25 cellular contexts compared by ENCODE assay signal in genomic region chr4:60315586-60315985, GRCh38.
DNase-seq lines count a peak whose midpoint lies in the region; ATAC-seq and TF ChIP-seq lines count a peak whose summit lies in the region.
"Had no signal": no experiment of that assay in that cellular context is flagged by ENCODE, and none has a peak within 500 bp of the region (broad histone marks: within the 10 kb centered on the region; RNA-seq: fewer than 3 reads in every experiment).

No MANE protein-coding gene starts in this region.

- H2BK12ac ChIP-seq in neuronal stem cell (ENCODE audit: low read length) = no peak overlapping the region

- no peak overlapping the region for H3K18ac ChIP-seq in neuronal stem cell (ENCODE audit: low read length)

- H2AK5ac ChIP-seq in neuronal stem cell (ENCODE audit: low read depth, low read length) = no peak overlapping the region

- no peak for ATAC-seq in GM21528 (IDR thresholded peaks at IDR 0.05; ENCODE audit: low FRiP score, unreplicated experiment)

- H4K8ac ChIP-seq in neuronal stem cell (ENCODE audit: low read depth, low read length) = no peak overlapping the region

- no peak overlapping the region for H3K4ac ChIP-seq in neuronal stem cell (ENCODE audit: low read length)

- peak; percentile 69 for DNase-seq in MM.1S
- no peak for DNase-seq in neuronal stem cell (ENCODE audit: low spot score)
- no peak for DNase-seq in activated CD4-positive, alpha-beta T cell treated with anti-CD3 and anti-CD28 coated beads for 48 hours
- no peak for DNase-seq in NCI-H226
- DNase-seq in activated naive CD8-positive, alpha-beta T cell treated with anti-CD3 and anti-CD28 coated beads for 36 hours = no peak
- DNase-seq: 8988T; ACHN; BE2C; C1 segment of cervical spinal cord; CD4-positive, alpha-beta memory T cell; CD4-positive, CD25-positive, alpha-beta regulatory T cell; CD8-positive, alpha-beta memory T cell; COR-L47; DMS 273 treated with DMSO at 0.1 percent for 48 hours; DMS153; DMS53; DMS79; DND-41; EL; GDM1 had no signal

- peak overlapping the region; percentile 5; the same call in 1 of the 2 replicates for H3K4me2 ChIP-seq in MM.1S (ENCODE audit: low read depth, low read length)
- no peak overlapping the region for H3K4me2 ChIP-seq in OCI-LY3 (ENCODE audit: low read length)
- no peak overlapping the region for H3K4me2 ChIP-seq in SU-DHL-6 (ENCODE audit: low read depth, low read length, poor library complexity, severe bottlenecking)
- H3K4me2 ChIP-seq in neuronal stem cell (ENCODE audit: insufficient read depth, low read length, poor library complexity, severe bottlenecking) = no peak overlapping the region
- H3K4me2 ChIP-seq: BLaER1 had no signal

- no peak overlapping the region for H3K23ac ChIP-seq in neuronal stem cell (ENCODE audit: low read depth, low read length, poor library complexity)

- TF ChIP-seq CTCF in MM.1S (IDR thresholded peaks at IDR 0.05; ENCODE audit: low read length) (no peak), OCI-LY3 (IDR thresholded peaks at IDR 0.05; ENCODE audit: low read depth, low read length) (no peak), SU-DHL-6 (IDR thresholded peaks at IDR 0.05; ENCODE audit: insufficient read depth, low read length, poor library complexity, severe bottlenecking) (no peak)

- no peak overlapping the region for H2BK5ac ChIP-seq in neuronal stem cell (ENCODE audit: low read length)

- H3K9me2 ChIP-seq in MM.1S (replicated peaks; ENCODE audit: insufficient read depth, low read length) (no peaks in the 10 kb centered on the region), SU-DHL-6 (replicated peaks; ENCODE audit: insufficient read depth, low read length) (no peaks in the 10 kb centered on the region)

- no peak overlapping the region for H3K4me3 Mint-ChIP-seq in activated naive CD8-positive, alpha-beta T cell treated with anti-CD3 and anti-CD28 coated beads for 36 hours
- H3K4me3 Mint-ChIP-seq: CD14-positive monocyte; CD4-positive, alpha-beta memory T cell; CD4-positive, CD25-positive, alpha-beta regulatory T cell; CD8-positive, alpha-beta memory T cell had no signal

- WGBS in neuronal stem cell (ENCODE audit: extremely low coverage in 2 of 2, insufficient read length in 2 of 2, insufficient replicate concordance in 1 of 2), 2 donors = no CpG with 5 or more reads among the region's 2 CpGs

- H4K91ac ChIP-seq in neuronal stem cell (ENCODE audit: low read depth, low read length, poor library complexity) = no peak overlapping the region

- H3K36me3 Mint-ChIP-seq in activated naive CD8-positive, alpha-beta T cell treated with anti-CD3 and anti-CD28 coated beads for 36 hours = no peaks in the 10 kb centered on the region
- H3K36me3 Mint-ChIP-seq: CD14-positive monocyte; CD4-positive, alpha-beta memory T cell; CD4-positive, CD25-positive, alpha-beta regulatory T cell; CD8-positive, alpha-beta memory T cell had no signal

- H3K27me3 ChIP-seq in MM.1S (replicated peaks; ENCODE audit: insufficient read depth, low read length) (no peaks in the 10 kb centered on the region), OCI-LY3 (ENCODE audit: low read depth, low read length) (no peaks in the 10 kb centered on the region), SU-DHL-6 (ENCODE audit: low read length) (no peaks in the 10 kb centered on the region), neuronal stem cell (ENCODE audit: control insufficient read depth in 3 of 3, insufficient read depth in 3 of 3, low read depth in 1 of 3, low read length in 3 of 3) (no peaks in the 10 kb centered on the region)
- H3K27me3 ChIP-seq: BE2C, BLaER1 had no signal

- H3K79me1 ChIP-seq in neuronal stem cell (ENCODE audit: low read depth, low read length) = no peaks in the 10 kb centered on the region

- H4K20me1 ChIP-seq in MM.1S (ENCODE audit: insufficient read depth, low read length) (no peaks in the 10 kb centered on the region), OCI-LY3 (ENCODE audit: insufficient read depth, low read length) (no peaks in the 10 kb centered on the region), SU-DHL-6 (ENCODE audit: low read depth, low read length) (no peaks in the 10 kb centered on the region)
- H4K20me1 ChIP-seq: BLaER1 had no signal

- H3K4me1 Mint-ChIP-seq in activated naive CD8-positive, alpha-beta T cell treated with anti-CD3 and anti-CD28 coated beads for 36 hours = no peaks in the 10 kb centered on the region
- H3K4me1 Mint-ChIP-seq: CD14-positive monocyte; CD4-positive, alpha-beta memory T cell; CD4-positive, CD25-positive, alpha-beta regulatory T cell; CD8-positive, alpha-beta memory T cell had no signal

- H3K27ac ChIP-seq in MM.1S (ENCODE audit: low read length) = peak overlapping the region; percentile 17; the same call in 1 of the 2 replicates
- no peak overlapping the region for H3K27ac ChIP-seq in OCI-LY3 (ENCODE audit: low read length)
- H3K27ac ChIP-seq in SU-DHL-6 (ENCODE audit: low read depth, low read length) = no peak overlapping the region
- no peak overlapping the region for H3K27ac ChIP-seq in neuronal stem cell (replicated peaks; ENCODE audit: low read length)
- H3K27ac ChIP-seq: BLaER1 had no signal

- H3K4me1 ChIP-seq in MM.1S (ENCODE audit: low read length) (no peaks in the 10 kb centered on the region), OCI-LY3 (ENCODE audit: low read length) (peaks cover 5% of the 10 kb centered on the region; the same call in 1 of the 2 replicates), neuronal stem cell (ENCODE audit: control insufficient read depth in 2 of 2, insufficient read depth in 1 of 2, low read depth in 1 of 2, low read length in 2 of 2) (no peaks in the 10 kb centered on the region)
- H3K4me1 ChIP-seq: BE2C, BLaER1 had no signal

- H3K9me3 ChIP-seq in MM.1S (replicated peaks; ENCODE audit: insufficient read depth, low read length) (no peaks in the 10 kb centered on the region), OCI-LY3 (ENCODE audit: insufficient read depth, low read length) (no peaks in the 10 kb centered on the region), SU-DHL-6 (ENCODE audit: insufficient read depth, low read length) (no peaks in the 10 kb centered on the region), neuronal stem cell (replicated peaks in 1 of 2; ENCODE audit: control insufficient read depth in 2 of 2, insufficient read depth in 1 of 2, low read depth in 1 of 2, low read length in 2 of 2) (peaks cover 0 to 2% of the 10 kb centered on the region in 2 donors)
- H3K9me3 ChIP-seq: BE2C, BLaER1 had no signal

- H3K9me3 Mint-ChIP-seq in activated naive CD8-positive, alpha-beta T cell treated with anti-CD3 and anti-CD28 coated beads for 36 hours = peaks cover 6% of the 10 kb centered on the region

- no peak overlapping the region for H3K4me3 ChIP-seq in MM.1S (ENCODE audit: low read length)
- no peak overlapping the region for H3K4me3 ChIP-seq in OCI-LY3 (ENCODE audit: low read length)
- H3K4me3 ChIP-seq in SU-DHL-6 (ENCODE audit: insufficient read depth, low read length, poor library complexity, severe bottlenecking) = no peak overlapping the region
- no peak overlapping the region for H3K4me3 ChIP-seq in neuronal stem cell (ENCODE audit: low read length in 2 of 2)
- H3K4me3 ChIP-seq: BLaER1 had no signal

- no peaks in the 10 kb centered on the region for H3K27me3 Mint-ChIP-seq in activated naive CD8-positive, alpha-beta T cell treated with anti-CD3 and anti-CD28 coated beads for 36 hours
- H3K27me3 Mint-ChIP-seq: CD4-positive, alpha-beta memory T cell; CD4-positive, CD25-positive, alpha-beta regulatory T cell; CD8-positive, alpha-beta memory T cell had no signal

- no peaks in the 10 kb centered on the region for H3K79me2 ChIP-seq in MM.1S (ENCODE audit: low read length)
- H3K79me2 ChIP-seq in OCI-LY3 (ENCODE audit: low read length) = no peaks in the 10 kb centered on the region
- no peaks in the 10 kb centered on the region for H3K79me2 ChIP-seq in SU-DHL-6 (ENCODE audit: insufficient read depth, low read length)

- H3K14ac ChIP-seq in neuronal stem cell (ENCODE audit: low read length) = no peak overlapping the region

- H2BK120ac ChIP-seq in neuronal stem cell (ENCODE audit: low read depth, low read length) = no peak overlapping the region

- H3K9ac ChIP-seq in MM.1S (ENCODE audit: low read length) (no peak overlapping the region), OCI-LY3 (ENCODE audit: low read length) (no peak overlapping the region), SU-DHL-6 (ENCODE audit: low read length) (no peak overlapping the region), neuronal stem cell (ENCODE audit: low read depth, low read length, poor library complexity) (no peak overlapping the region)
- H3K9ac ChIP-seq: BLaER1 had no signal

- 0 out of 2 replicates have a peak overlapping the region, but pooled peaks have one; percentile 10 for H2AFZ ChIP-seq in MM.1S (ENCODE audit: low read length)
- H2AFZ ChIP-seq in OCI-LY3 (ENCODE audit: low read depth, low read length) = peak overlapping the region; percentile 41; the same call in 1 of the 2 replicates
- H2AFZ ChIP-seq in SU-DHL-6 (ENCODE audit: low read depth, low read length, severe bottlenecking) = peak overlapping the region; percentile 34
- H2AFZ ChIP-seq in neuronal stem cell (ENCODE audit: low read length) = peak overlapping the region; percentile 18

- no peak overlapping the region for H2BK15ac ChIP-seq in neuronal stem cell (ENCODE audit: low read length)

- H3K36me3 ChIP-seq in MM.1S (replicated peaks; ENCODE audit: insufficient read depth, low read length) (no peaks in the 10 kb centered on the region), OCI-LY3 (replicated peaks; ENCODE audit: low read depth, low read length) (no peaks in the 10 kb centered on the region), SU-DHL-6 (ENCODE audit: low read length) (no peaks in the 10 kb centered on the region), neuronal stem cell (replicated peaks in 1 of 2; ENCODE audit: control insufficient read depth in 2 of 2, insufficient read depth in 2 of 2, low read length in 2 of 2) (no peaks in the 10 kb centered on the region)
- H3K36me3 ChIP-seq: BE2C, BLaER1 had no signal

- no peak overlapping the region for H3K27ac Mint-ChIP-seq in activated naive CD8-positive, alpha-beta T cell treated with anti-CD3 and anti-CD28 coated beads for 36 hours
- H3K27ac Mint-ChIP-seq: CD14-positive monocyte; CD4-positive, alpha-beta memory T cell; CD4-positive, CD25-positive, alpha-beta regulatory T cell; CD8-positive, alpha-beta memory T cell had no signal

- H3F3A ChIP-seq in MM.1S (ENCODE audit: insufficient read depth, low read length) (no peaks in the 10 kb centered on the region), SU-DHL-6 (ENCODE audit: insufficient read depth) (no peaks in the 10 kb centered on the region)
